ENCODE assay signal across 10 cellular contexts in the genomic region with DNA sequence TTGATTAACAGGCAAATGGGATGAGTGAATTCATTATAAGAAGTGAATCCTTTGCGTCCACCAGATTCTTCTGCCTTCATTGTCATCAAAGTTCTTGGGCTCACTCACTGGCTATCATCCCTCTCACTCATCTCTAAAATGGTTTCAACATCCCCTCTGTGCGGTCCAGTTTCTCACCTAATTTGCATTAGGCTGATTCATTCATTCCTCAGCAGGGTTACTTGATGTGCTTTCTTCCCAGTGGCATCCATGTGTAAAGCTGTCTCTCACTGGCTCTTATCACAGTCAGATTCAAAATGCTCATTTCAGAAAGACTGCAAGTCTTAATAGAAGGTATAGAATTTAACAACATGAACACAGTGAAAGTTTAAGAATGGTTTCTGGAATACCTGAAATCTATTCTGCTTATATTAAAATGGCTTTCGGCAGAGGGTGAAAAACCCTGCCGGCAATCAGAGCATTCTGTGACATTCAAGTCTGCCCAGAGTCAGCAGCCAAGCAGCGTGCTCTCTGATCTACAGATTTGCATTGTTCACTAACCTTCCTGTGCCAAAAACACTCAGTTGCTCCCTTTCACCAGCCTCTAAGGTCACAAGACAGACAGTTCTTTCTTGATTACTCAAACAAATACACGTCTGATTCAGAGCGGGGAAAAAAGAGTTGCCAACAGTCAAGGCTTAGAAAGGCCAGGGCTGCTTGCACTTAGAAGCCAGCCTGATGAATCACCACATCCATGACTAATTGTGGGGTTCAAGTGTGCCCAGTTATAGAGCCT.
A peak's percentile ranks its signal among the peaks of the same experiment; 100 is the strongest.
DNase-seq lines count a peak whose midpoint lies in the region; ATAC-seq, FAIRE-seq and TF ChIP-seq lines count a peak whose summit lies in the region.
"Had no signal": no experiment of that assay in that cellular context is flagged by ENCODE, and none has a peak within 500 bp of the region (broad histone marks: within the 10 kb centered on the region; RNA-seq: fewer than 3 reads in every experiment).

No MANE protein-coding gene starts in this region.

- peak overlapping the region; percentile 97 for H3K27ac Mint-ChIP-seq in osteocyte (ENCODE audit: unreplicated experiment)
- H3K27ac Mint-ChIP-seq in mesothelial cell of epicardium = no peak overlapping the region

- peaks cover 13 to 38% (median 19%) of the 10 kb centered on the region in 3 donors for H3K4me1 ChIP-seq in esophagus squamous epithelium
- H3K4me1 ChIP-seq: BLaER1 treated with 17β-estradiol and CSF1 and Interleukin-3, amounts not matched to agents 10 nM and 100 nM had no signal

- peak; percentile 91 for ATAC-seq in HG02759 (IDR thresholded peaks at IDR 0.05; ENCODE audit: unreplicated experiment)

- DNase-seq in SIG-M5 treated with dmso at 0.1 percent for 504 hours (lab: John Stamatoyannopoulos, UW; ENCODE audit: unreplicated experiment) (peak; percentile 21), SIG-M5 (lab: John Stamatoyannopoulos, UW) (no peak), RPMI7951 (ENCODE audit: low read depth) (peak; percentile 100), esophagus squamous epithelium (lab: John Stamatoyannopoulos, UW) (no peak), osteocyte (ENCODE audit: extremely low spot score, unreplicated experiment) (no peak), mesothelial cell of epicardium (ENCODE audit: low spot score in 2 of 2, unreplicated experiment in 2 of 2) (no peak), D721Med (ENCODE audit: insufficient read length, low spot score) (no peak)

- peaks cover 4% of the 10 kb centered on the region for H3K36me3 Mint-ChIP-seq in osteocyte (ENCODE audit: unreplicated experiment)
- H3K36me3 Mint-ChIP-seq in mesothelial cell of epicardium = no peaks in the 10 kb centered on the region

- H3K4me1 Mint-ChIP-seq in osteocyte (ENCODE audit: unreplicated experiment) (peaks cover 37% of the 10 kb centered on the region), mesothelial cell of epicardium (peaks cover 24% of the 10 kb centered on the region)
- H3K4me1 Mint-ChIP-seq: central memory CD8-positive, alpha-beta T cell had no signal

- FAIRE-seq in D721Med (lab: Jason Lieb, UNC) = no peak

- no peak for TF ChIP-seq POLR2A in esophagus squamous epithelium (IDR thresholded peaks at IDR 0.05)

- peaks cover 4% of the 10 kb centered on the region for H3K9me3 Mint-ChIP-seq in osteocyte (ENCODE audit: unreplicated experiment)
- H3K9me3 Mint-ChIP-seq in mesothelial cell of epicardium = peaks cover 6% of the 10 kb centered on the region
- H3K9me3 Mint-ChIP-seq: central memory CD8-positive, alpha-beta T cell had no signal

- peak overlapping the region; percentile 77 to 87 (median 86) for H3K27ac ChIP-seq in esophagus squamous epithelium
- H3K27ac ChIP-seq: BLaER1 treated with 17β-estradiol and CSF1 and Interleukin-3, amounts not matched to agents 10 nM and 100 nM had no signal

- H3K9me3 ChIP-seq in esophagus squamous epithelium = no peaks in the 10 kb centered on the region
- H3K9me3 ChIP-seq: BLaER1 treated with 17β-estradiol and CSF1 and Interleukin-3, amounts not matched to agents 10 nM and 100 nM had no signal

- WGBS in esophagus squamous epithelium, 2 donors = 13 to 14% methylated on average over 7 of the region's 7 CpGs

- H3K27me3 ChIP-seq in esophagus squamous epithelium = no peaks in the 10 kb centered on the region
- H3K27me3 ChIP-seq: BLaER1 treated with 17β-estradiol and CSF1 and Interleukin-3, amounts not matched to agents 10 nM and 100 nM had no signal

- H3K4me3 Mint-ChIP-seq in osteocyte (ENCODE audit: unreplicated experiment) = peak overlapping the region; percentile 63
- no peak overlapping the region for H3K4me3 Mint-ChIP-seq in mesothelial cell of epicardium
- H3K4me3 Mint-ChIP-seq: central memory CD8-positive, alpha-beta T cell had no signal

- TF ChIP-seq CTCF in esophagus squamous epithelium (IDR thresholded peaks at IDR 0.05) = no peak
- TF ChIP-seq CTCF in osteocyte (IDR thresholded peaks at IDR 0.05) = no peak
- no peak for TF ChIP-seq CTCF in mesothelial cell of epicardium (IDR thresholded peaks at IDR 0.05; ENCODE audit: unreplicated experiment)
- TF ChIP-seq CTCF in D721Med (IDR thresholded peaks at IDR 0.05; ENCODE audit: insufficient read depth, missing control alignments) = no peak

- peak overlapping the region in 1 of 4 donors; percentile 34 for H3K4me3 ChIP-seq in esophagus squamous epithelium
- H3K4me3 ChIP-seq: BLaER1 treated with 17β-estradiol and CSF1 and Interleukin-3, amounts not matched to agents 10 nM and 100 nM had no signal

- intact Hi-C loops in esophagus squamous epithelium (cut with DNase I) = loop anchor here (5.0 kb wide), 1 partner anchor 210 kb away; a partner anchor contains a TSS

- H3K27me3 Mint-ChIP-seq in osteocyte (ENCODE audit: unreplicated experiment) = no peaks in the 10 kb centered on the region
- H3K27me3 Mint-ChIP-seq in mesothelial cell of epicardium (ENCODE audit: low read depth) = peaks cover 17% of the 10 kb centered on the region

- no peaks in the 10 kb centered on the region for H3K36me3 ChIP-seq in esophagus squamous epithelium
- H3K36me3 ChIP-seq: BLaER1 treated with 17β-estradiol and CSF1 and Interleukin-3, amounts not matched to agents 10 nM and 100 nM had no signal

Comparison
In these comparisons a context has a peak if more than half of its experiments do, and no peak if none do; other contexts are left out.
1. DNase-seq: peak in SIG-M5 treated with dmso at 0.1 percent for 504 hours (single experiment) and RPMI7951 (single experiment); none in SIG-M5 (single experiment), esophagus squamous epithelium (single experiment), osteocyte (single experiment), mesothelial cell of epicardium (0 of 2) and D721Med (single experiment).